Comparison of ENCODE assay signal across 12 cellular contexts in genomic region chr2:107633580-107634147, GRCh38.
A peak's percentile ranks its signal among the peaks of the same experiment; 100 is the strongest.
DNase-seq lines count a peak whose midpoint lies in the region; ATAC-seq and TF ChIP-seq lines count a peak whose summit lies in the region.
"Had no signal": no experiment of that assay in that cellular context is flagged by ENCODE, and none has a peak within 500 bp of the region (broad histone marks: within the 10 kb centered on the region; RNA-seq: fewer than 3 reads in every experiment).

No MANE protein-coding gene starts in this region.

- TF ChIP-seq CTCF in AG09319 (IDR thresholded peaks at IDR 0.05; ENCODE audit: low read depth, low read length): no peak
- no peak for TF ChIP-seq CTCF in astrocyte of the cerebellum (IDR thresholded peaks at IDR 0.05; ENCODE audit: low read depth, low read length, missing control alignments)

- peak; percentile 28 for DNase-seq in AG09319 (ENCODE audit: extremely low read depth, low read depth)
- peak; percentile 52 for DNase-seq in astrocyte of the cerebellum (ENCODE audit: low read depth)
- peak; percentile 25 for DNase-seq in kidney glomerular epithelial cell (lab: John Stamatoyannopoulos, UW)
- no peak for DNase-seq in hypothalamus (lab: John Stamatoyannopoulos, UW)
- DNase-seq in activated CD4-positive, alpha-beta memory T cell treated with anti-CD3 and anti-CD28 coated beads, Interleukin-2, amount 10 ng/mL, durations not matched to agents 7 days and 5 days: no peak
- DNase-seq in superior temporal gyrus (ENCODE audit: extremely low spot score): no peak
- DNase-seq: activated CD4-positive, CD25-positive, alpha-beta regulatory T cell treated with anti-CD3 and anti-CD28 coated beads, Interleukin-2, amount 50 U/mL, for 72 hours; activated naive CD4-positive, alpha-beta T cell; RPMI8226; stimulated activated CD4-positive, alpha-beta T cell treated with anti-CD3 and anti-CD28 coated beads, Interleukin-12 subunit alpha, Interleukin-12 subunit beta, amount 100 ng/mL, for 4 hours had no signal

- in situ Hi-C loops in astrocyte of the cerebellum (cut with HindIII; ENCODE audit: low sequenced_read_pairs): no loop called here

- peaks cover 10% of the 10 kb centered on the region for H3K9me3 Mint-ChIP-seq in activated CD4-positive, alpha-beta memory T cell treated with anti-CD3 and anti-CD28 coated beads, Interleukin-2, amount 10 ng/mL, durations not matched to agents 7 days and 5 days

- POLR2A ChIA-PET in activated CD4-positive, alpha-beta memory T cell treated with anti-CD3 and anti-CD28 coated beads, Interleukin-2, amount 10 ng/mL, durations not matched to agents 7 days and 5 days (lab: Charles Lee): no interaction called here

- TF ChIP-seq EP300 in Ishikawa (IDR thresholded peaks at IDR 0.05; ENCODE audit: borderline replicate concordance): peak; percentile 22; the same call in 1 of the 2 replicates

- no peak overlapping the region for H3K4me3 Mint-ChIP-seq in activated CD4-positive, alpha-beta memory T cell treated with anti-CD3 and anti-CD28 coated beads, Interleukin-2, amount 10 ng/mL, durations not matched to agents 7 days and 5 days

- CTCF ChIA-PET in activated CD4-positive, alpha-beta memory T cell treated with anti-CD3 and anti-CD28 coated beads, Interleukin-2, amount 10 ng/mL, durations not matched to agents 7 days and 5 days (lab: Charles Lee): no interaction called here

- TF ChIP-seq RAD21 in Ishikawa (IDR thresholded peaks at IDR 0.05; ENCODE audit: low read depth): no peak

- no peaks in the 10 kb centered on the region for H3K4me1 Mint-ChIP-seq in activated CD4-positive, alpha-beta memory T cell treated with anti-CD3 and anti-CD28 coated beads, Interleukin-2, amount 10 ng/mL, durations not matched to agents 7 days and 5 days

- no peaks in the 10 kb centered on the region for H3K27me3 Mint-ChIP-seq in activated CD4-positive, alpha-beta memory T cell treated with anti-CD3 and anti-CD28 coated beads, Interleukin-2, amount 10 ng/mL, durations not matched to agents 7 days and 5 days

- no peak for ATAC-seq in HG03439 (IDR thresholded peaks at IDR 0.05; ENCODE audit: unreplicated experiment)

- H3K4me3 ChIP-seq in astrocyte of the cerebellum (ENCODE audit: low read depth, low read length): no peak overlapping the region

- no peak overlapping the region for H3K27ac Mint-ChIP-seq in activated CD4-positive, alpha-beta memory T cell treated with anti-CD3 and anti-CD28 coated beads, Interleukin-2, amount 10 ng/mL, durations not matched to agents 7 days and 5 days

- no peaks in the 10 kb centered on the region for H3K36me3 Mint-ChIP-seq in activated CD4-positive, alpha-beta memory T cell treated with anti-CD3 and anti-CD28 coated beads, Interleukin-2, amount 10 ng/mL, durations not matched to agents 7 days and 5 days (ENCODE audit: low read depth)

TF ChIP-seq in Ishikawa, 13 proteins besides CTCF, POLR2A, EP300 and RAD21:
- TF ChIP-seq TEAD4 (IDR thresholded peaks at IDR 0.05) (no peak), MAX (IDR thresholded peaks at IDR 0.05) (no peak), NFIC (IDR thresholded peaks at IDR 0.05) (no peak), USF1 (IDR thresholded peaks at IDR 0.05) (0 out of 2 replicates have a peak, but pooled peaks have one; percentile 11), TAF1 (IDR thresholded peaks at IDR 0.05; ENCODE audit: low read depth) (no peak), CEBPB (IDR thresholded peaks at IDR 0.05) (0 out of 2 replicates have a peak, but pooled peaks have one; percentile 15), REST (IDR thresholded peaks at IDR 0.05; ENCODE audit: low read depth) (no peak), EGR1 (IDR thresholded peaks at IDR 0.05) (no peak), ZBTB7A (IDR thresholded peaks at IDR 0.05; ENCODE audit: low read depth) (no peak), CREB1 (IDR thresholded peaks at IDR 0.05; ENCODE audit: low read depth) (no peak), TCF12 (IDR thresholded peaks at IDR 0.05; ENCODE audit: low read depth) (no peak)

Comparison
In these comparisons a context has a peak if more than half of its experiments do, and no peak if none do; other contexts are left out.
1. DNase-seq: peak in AG09319 (single experiment), astrocyte of the cerebellum (single experiment) and kidney glomerular epithelial cell (single experiment); none in hypothalamus (0 of 51), activated CD4-positive, alpha-beta memory T cell treated with anti-CD3 and anti-CD28 coated beads, Interleukin-2, amount 10 ng/mL, durations not matched to agents 7 days and 5 days (single experiment) and superior temporal gyrus (single experiment).